In genomic region chr16:84262939-84263338, GRCh38 we compare ENCODE assay signal across 3 cellular contexts.
TF ChIP-seq lines count a peak whose summit lies in the region.

No MANE protein-coding gene starts in this region.

TF ChIP-seq in HEK293, 187 proteins besides CTCF, POLR2A, EP300 and RAD21:
- TF ChIP-seq ZNF10 (tag by site-specific recombination; IDR thresholded peaks at IDR 0.05): peak; percentile 95
- 0 out of 2 replicates have a peak, but pooled peaks have one; percentile 42 for TF ChIP-seq ZNF146 (tag by site-specific recombination; IDR thresholded peaks at IDR 0.05)
- TF ChIP-seq, protein P1, sequence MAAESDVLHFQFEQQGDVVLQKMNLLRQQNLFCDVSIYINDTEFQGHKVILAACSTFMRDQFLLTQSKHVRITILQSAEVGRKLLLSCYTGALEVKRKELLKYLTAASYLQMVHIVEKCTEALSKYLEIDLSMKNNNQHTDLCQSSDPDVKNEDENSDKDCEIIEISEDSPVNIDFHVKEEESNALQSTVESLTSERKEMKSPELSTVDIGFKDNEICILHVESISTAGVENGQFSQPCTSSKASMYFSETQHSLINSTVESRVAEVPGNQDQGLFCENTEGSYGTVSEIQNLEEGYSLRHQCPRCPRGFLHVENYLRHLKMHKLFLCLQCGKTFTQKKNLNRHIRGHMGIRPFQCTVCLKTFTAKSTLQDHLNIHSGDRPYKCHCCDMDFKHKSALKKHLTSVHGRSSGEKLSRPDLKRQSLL (tag by site-specific recombination; IDR thresholded peaks at IDR 0.05): no peak
TF ChIP-seq in HEK293: peak in this region for 2.

TF ChIP-seq in H1, 55 proteins besides CTCF, POLR2A, EP300 and RAD21:
- no peak for TF ChIP-seq SIX5 (IDR thresholded peaks at IDR 0.05; ENCODE audit: low read depth, low read length)
- peak; percentile 79 for TF ChIP-seq KDM1A (IDR thresholded peaks at IDR 0.05; ENCODE audit: borderline replicate concordance, low read length)
TF ChIP-seq in H1: peak in this region for 1.

TF ChIP-seq in GM23338, 12 proteins besides CTCF, POLR2A, EP300 and RAD21:
- no peak for TF ChIP-seq STAT1 (IDR thresholded peaks at IDR 0.05; ENCODE audit: unreplicated experiment)
- no peak for TF ChIP-seq ZNF331 (CRISPR knock-in tag; IDR thresholded peaks at IDR 0.05; ENCODE audit: low read depth)
- TF ChIP-seq POLR2AphosphoS5 (IDR thresholded peaks at IDR 0.05; ENCODE audit: low read depth): no peak
- TF ChIP-seq, protein P2, sequence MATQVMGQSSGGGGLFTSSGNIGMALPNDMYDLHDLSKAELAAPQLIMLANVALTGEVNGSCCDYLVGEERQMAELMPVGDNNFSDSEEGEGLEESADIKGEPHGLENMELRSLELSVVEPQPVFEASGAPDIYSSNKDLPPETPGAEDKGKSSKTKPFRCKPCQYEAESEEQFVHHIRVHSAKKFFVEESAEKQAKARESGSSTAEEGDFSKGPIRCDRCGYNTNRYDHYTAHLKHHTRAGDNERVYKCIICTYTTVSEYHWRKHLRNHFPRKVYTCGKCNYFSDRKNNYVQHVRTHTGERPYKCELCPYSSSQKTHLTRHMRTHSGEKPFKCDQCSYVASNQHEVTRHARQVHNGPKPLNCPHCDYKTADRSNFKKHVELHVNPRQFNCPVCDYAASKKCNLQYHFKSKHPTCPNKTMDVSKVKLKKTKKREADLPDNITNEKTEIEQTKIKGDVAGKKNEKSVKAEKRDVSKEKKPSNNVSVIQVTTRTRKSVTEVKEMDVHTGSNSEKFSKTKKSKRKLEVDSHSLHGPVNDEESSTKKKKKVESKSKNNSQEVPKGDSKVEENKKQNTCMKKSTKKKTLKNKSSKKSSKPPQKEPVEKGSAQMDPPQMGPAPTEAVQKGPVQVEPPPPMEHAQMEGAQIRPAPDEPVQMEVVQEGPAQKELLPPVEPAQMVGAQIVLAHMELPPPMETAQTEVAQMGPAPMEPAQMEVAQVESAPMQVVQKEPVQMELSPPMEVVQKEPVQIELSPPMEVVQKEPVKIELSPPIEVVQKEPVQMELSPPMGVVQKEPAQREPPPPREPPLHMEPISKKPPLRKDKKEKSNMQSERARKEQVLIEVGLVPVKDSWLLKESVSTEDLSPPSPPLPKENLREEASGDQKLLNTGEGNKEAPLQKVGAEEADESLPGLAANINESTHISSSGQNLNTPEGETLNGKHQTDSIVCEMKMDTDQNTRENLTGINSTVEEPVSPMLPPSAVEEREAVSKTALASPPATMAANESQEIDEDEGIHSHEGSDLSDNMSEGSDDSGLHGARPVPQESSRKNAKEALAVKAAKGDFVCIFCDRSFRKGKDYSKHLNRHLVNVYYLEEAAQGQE (IDR thresholded peaks at IDR 0.05; ENCODE audit: unreplicated experiment): no peak
- no peak for TF ChIP-seq EZH2phosphoT487 (IDR thresholded peaks at IDR 0.05; ENCODE audit: unreplicated experiment)
- no peak for TF ChIP-seq JUNB (IDR thresholded peaks at IDR 0.05; ENCODE audit: unreplicated experiment)
- no peak for TF ChIP-seq ZNF462 (CRISPR knock-in tag; IDR thresholded peaks at IDR 0.05)
- TF ChIP-seq ZNF114 (CRISPR knock-in tag; IDR thresholded peaks at IDR 0.05): no peak
- TF ChIP-seq NANOG (IDR thresholded peaks at IDR 0.05; ENCODE audit: borderline replicate concordance): no peak
- TF ChIP-seq ETS1 (IDR thresholded peaks at IDR 0.05): no peak
- TF ChIP-seq EZH2 (IDR thresholded peaks at IDR 0.05; ENCODE audit: low read depth, unreplicated experiment): no peak
- no peak for TF ChIP-seq CREB1 (CRISPR knock-in tag; IDR thresholded peaks at IDR 0.05; ENCODE audit: low read depth)
